26 cellular contexts compared by ENCODE assay signal in the genomic region with DNA sequence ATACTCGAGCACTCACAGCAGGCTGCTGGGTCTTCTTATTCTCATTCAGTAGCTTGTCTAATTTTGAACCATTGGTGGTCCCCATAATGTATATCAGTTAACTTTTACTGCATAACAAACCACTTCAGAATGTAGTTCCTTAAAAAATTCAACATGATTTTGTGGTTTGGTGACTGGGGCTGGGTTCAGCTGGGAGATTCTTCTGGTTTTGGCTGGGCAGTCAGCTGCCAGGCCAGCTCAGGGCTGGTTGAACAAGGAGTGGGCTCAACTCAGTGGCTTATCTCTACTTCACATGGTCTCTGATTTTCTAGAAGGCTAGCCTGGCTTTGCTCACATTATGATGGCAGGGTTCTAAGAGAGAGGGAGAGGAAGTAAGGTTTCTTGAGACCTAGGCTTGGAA.
DNase-seq lines count a peak whose midpoint lies in the region; ATAC-seq, FAIRE-seq and TF ChIP-seq lines count a peak whose summit lies in the region.
"Had no signal": no experiment of that assay in that cellular context is flagged by ENCODE, and none has a peak within 500 bp of the region (broad histone marks: within the 10 kb centered on the region; RNA-seq: fewer than 3 reads in every experiment).

No MANE protein-coding gene starts in this region.

- no peaks in the 10 kb centered on the region for H3K4me1 Mint-ChIP-seq in GM23338
- H3K4me1 Mint-ChIP-seq in astrocyte (ENCODE audit: low read depth, unreplicated experiment), result no peaks in the 10 kb centered on the region
- H3K4me1 Mint-ChIP-seq: CD14-positive monocyte; CD4-positive, alpha-beta memory T cell; CD4-positive, CD25-positive, alpha-beta regulatory T cell; CD8-positive, alpha-beta memory T cell had no signal

- ATAC-seq in GM23338 (no peak), GM18873 (IDR thresholded peaks at IDR 0.05; ENCODE audit: low FRiP score, unreplicated experiment) (no peak), GM18498 (IDR thresholded peaks at IDR 0.05; ENCODE audit: unreplicated experiment) (no peak), upper lobe of left lung (ENCODE audit: low FRiP score in 2 of 2) (no peak)
- ATAC-seq: GM12878 had no signal

- H3K4me2 ChIP-seq in GM23338 (no peak overlapping the region), astrocyte (ENCODE audit: low read length) (no peak overlapping the region)
- H3K4me2 ChIP-seq: BLaER1 had no signal

- H3K79me2 ChIP-seq in GM23338 (replicated peaks; ENCODE audit: insufficient read depth), result no peaks in the 10 kb centered on the region
- no peaks in the 10 kb centered on the region for H3K79me2 ChIP-seq in astrocyte (ENCODE audit: insufficient read depth, low read length)

- TF ChIP-seq CTCF in GM23338 (conservative IDR thresholded peaks at IDR 0.05; ENCODE audit: low read depth in 2 of 2) (no peak), astrocyte (IDR thresholded peaks at IDR 0.05; ENCODE audit: insufficient read depth, low read depth, low read length) (no peak), upper lobe of left lung (IDR thresholded peaks at IDR 0.05) (no peak)

- H3K27me3 Mint-ChIP-seq in GM23338 (ENCODE audit: insufficient read depth, low read depth, poor library complexity) (peaks cover 4% of the 10 kb centered on the region), astrocyte (ENCODE audit: low read depth, unreplicated experiment) (no peaks in the 10 kb centered on the region)
- H3K27me3 Mint-ChIP-seq: CD4-positive, CD25-positive, alpha-beta regulatory T cell; CD8-positive, alpha-beta memory T cell had no signal

- H3K27ac Mint-ChIP-seq in GM23338, result no peak overlapping the region
- H3K27ac Mint-ChIP-seq in astrocyte (ENCODE audit: unreplicated experiment), result no peak overlapping the region
- H3K27ac Mint-ChIP-seq: CD4-positive, alpha-beta memory T cell; CD4-positive, CD25-positive, alpha-beta regulatory T cell; CD8-positive, alpha-beta memory T cell had no signal

- H3K9me2 ChIP-seq in GM23338 (ENCODE audit: insufficient read depth), result no peaks in the 10 kb centered on the region

- H3K9me3 Mint-ChIP-seq in GM23338 (peaks cover 73% of the 10 kb centered on the region), astrocyte (ENCODE audit: unreplicated experiment) (peaks cover 3% of the 10 kb centered on the region)

- H4K20me1 ChIP-seq in GM23338 (replicated peaks; ENCODE audit: insufficient read depth), result no peaks in the 10 kb centered on the region
- H4K20me1 ChIP-seq in astrocyte (ENCODE audit: insufficient read depth, low read length), result no peaks in the 10 kb centered on the region
- H4K20me1 ChIP-seq: BLaER1 had no signal

- H3F3A ChIP-seq in GM23338 (replicated peaks; ENCODE audit: low read depth), result no peaks in the 10 kb centered on the region

- no peaks in the 10 kb centered on the region for H3K9me3 ChIP-seq in astrocyte (ENCODE audit: insufficient read depth, low read depth, low read length)
- peaks cover 0 to 8% (median 0%) of the 10 kb centered on the region in 4 donors for H3K9me3 ChIP-seq in upper lobe of left lung
- H3K9me3 ChIP-seq: BE2C had no signal

- FAIRE-seq in astrocyte (lab: Jason Lieb, UNC), result peak; percentile 29
- FAIRE-seq: A204.1, GM12878, GM12892 had no signal

- H3K36me3 ChIP-seq in GM23338 (ENCODE audit: insufficient read depth) (no peaks in the 10 kb centered on the region; the same call in 1 of the 2 replicates), astrocyte (ENCODE audit: insufficient read depth, low read length) (no peaks in the 10 kb centered on the region), upper lobe of left lung (no peaks in the 10 kb centered on the region)
- H3K36me3 ChIP-seq: BE2C, BLaER1 had no signal

- no peak overlapping the region for H3K27ac ChIP-seq in GM23338 (ENCODE audit: low read depth)
- H3K27ac ChIP-seq in astrocyte (ENCODE audit: low read depth, low read length), result no peak overlapping the region
- no peak overlapping the region for H3K27ac ChIP-seq in upper lobe of left lung
- H3K27ac ChIP-seq: BLaER1 had no signal

- no peak for TF ChIP-seq POLR2A in upper lobe of left lung (IDR thresholded peaks at IDR 0.05)

- WGBS in upper lobe of left lung, 2 donors, result 79 to 86% methylated on average over 1 of the region's 1 CpG

- TF ChIP-seq EP300 in upper lobe of left lung (IDR thresholded peaks at IDR 0.05), result no peak

- H2AFZ ChIP-seq in GM23338 (no peak overlapping the region), astrocyte (ENCODE audit: low read depth, low read length) (no peak overlapping the region)

- H3K4me3 Mint-ChIP-seq in GM23338 (no peak overlapping the region), astrocyte (ENCODE audit: unreplicated experiment) (no peak overlapping the region)
- H3K4me3 Mint-ChIP-seq: CD14-positive monocyte; CD4-positive, alpha-beta memory T cell; CD4-positive, CD25-positive, alpha-beta regulatory T cell; CD8-positive, alpha-beta memory T cell had no signal

- H3K4me3 ChIP-seq in GM23338 (no peak overlapping the region), astrocyte (ENCODE audit: insufficient read depth, low read depth, low read length) (no peak overlapping the region), upper lobe of left lung (no peak overlapping the region)
- H3K4me3 ChIP-seq: BLaER1, GM12878 had no signal

- no peaks in the 10 kb centered on the region for H3K27me3 ChIP-seq in GM23338 (ENCODE audit: insufficient read depth)
- no peaks in the 10 kb centered on the region for H3K27me3 ChIP-seq in astrocyte (ENCODE audit: insufficient read depth, low read length)
- H3K27me3 ChIP-seq in upper lobe of left lung, result no peaks in the 10 kb centered on the region
- H3K27me3 ChIP-seq: BE2C, BLaER1 had no signal

- no peak overlapping the region for H3K9ac ChIP-seq in astrocyte (ENCODE audit: low read length)
- H3K9ac ChIP-seq: BLaER1 had no signal

- H3K36me3 Mint-ChIP-seq in GM23338 (ENCODE audit: low read depth) (no peaks in the 10 kb centered on the region), astrocyte (ENCODE audit: low read depth, unreplicated experiment) (no peaks in the 10 kb centered on the region)
- H3K36me3 Mint-ChIP-seq: CD14-positive monocyte; CD4-positive, alpha-beta memory T cell; CD4-positive, CD25-positive, alpha-beta regulatory T cell; CD8-positive, alpha-beta memory T cell had no signal

- DNase-seq in GM23338 (ENCODE audit: low spot score), result no peak
- peak; percentile 13 for DNase-seq in MV-4-11 (lab: John Stamatoyannopoulos, UW)
- DNase-seq in astrocyte (ENCODE audit: low read depth), result no peak
- no peak for DNase-seq in upper lobe of left lung
- DNase-seq: 8988T; ACHN; BE2C; C1 segment of cervical spinal cord; CD4-positive, alpha-beta memory T cell; CD4-positive, CD25-positive, alpha-beta regulatory T cell; CD8-positive, alpha-beta memory T cell; COR-L47; DMS 273 treated with DMSO at 0.1 percent for 48 hours; DMS153; DMS53; DMS79; DND-41; EL; GDM1 had no signal

- H3K4me1 ChIP-seq in GM23338 (ENCODE audit: insufficient read depth) (no peaks in the 10 kb centered on the region), astrocyte (ENCODE audit: insufficient read depth, low read length) (no peaks in the 10 kb centered on the region), upper lobe of left lung (no peaks in the 10 kb centered on the region)
- H3K4me1 ChIP-seq: BLaER1 had no signal

TF ChIP-seq in GM23338, 12 proteins besides CTCF, POLR2A, EP300 and RAD21:
- peak; percentile 77 for TF ChIP-seq ZNF331 (CRISPR knock-in tag; IDR thresholded peaks at IDR 0.05; ENCODE audit: low read depth)
- no peak for TF ChIP-seq NANOG (IDR thresholded peaks at IDR 0.05; ENCODE audit: borderline replicate concordance)
